ENCODE assay signal across 33 cellular contexts in genomic region chr9:97766610-97767009, GRCh38.
"Had no signal": no experiment of that assay in that cellular context is flagged by ENCODE, and none has a peak within 500 bp of the region (broad histone marks: within the 10 kb centered on the region; RNA-seq: fewer than 3 reads in every experiment).

No MANE protein-coding gene starts in this region.

- H3K9me3 Mint-ChIP-seq: activated CD4-positive, alpha-beta memory T cell treated with anti-CD3 and anti-CD28 coated beads, Interleukin-2, amount 10 ng/mL, durations not matched to agents 7 days and 5 days; activated CD4-positive, alpha-beta T cell treated with anti-CD3 and anti-CD28 coated beads, Interleukin-2, amount 10 ng/mL, durations not matched to agents 7 days and 5 days; activated T-cell treated with anti-CD3 and anti-CD28 coated beads, Interleukin-2, amount 50 U/mL, for 24 hours; activated T-helper 17 cell treated with anti-CD3 and anti-CD28 coated beads, Interleukin-2, amount 50 U/mL, for 72 hours; central memory CD8-positive, alpha-beta T cell; effector memory CD8-positive, alpha-beta T cell; T-helper 2 cell treated with Interferon-gamma antibody and Interleukin-4, amounts not matched to agents 5 μg/mL and 100 μg/mL, for 36 hours had no signal

- H3K9me3 ChIP-seq: esophagus muscularis mucosa, gastroesophageal sphincter, heart right ventricle had no signal

- H3K27ac ChIP-seq: brain microvascular endothelial cell, esophagus muscularis mucosa, gastroesophageal sphincter, heart right ventricle had no signal

- H3K36me3 Mint-ChIP-seq: activated naive CD8-positive, alpha-beta T cell had no signal

- DNase-seq: activated CD4-positive, alpha-beta memory T cell treated with anti-CD3 and anti-CD28 coated beads, Interleukin-2, amount 10 ng/mL, durations not matched to agents 7 days and 5 days; activated CD4-positive, alpha-beta T cell treated with anti-CD3 and anti-CD28 coated beads for 4 hours; activated CD4-positive, alpha-beta T cell treated with anti-CD3 and anti-CD28 coated beads, Interleukin-2, amount 10 ng/mL, durations not matched to agents 7 days and 5 days; activated CD4-positive, alpha-beta T cell treated with anti-CD3 and anti-CD28 coated beads, Interleukin-2, amount 50 U/mL, for 4 hours; activated CD4-positive, CD25-positive, alpha-beta regulatory T cell; activated CD4-positive, CD25-positive, alpha-beta regulatory T cell treated with anti-CD3 and anti-CD28 coated beads, Interleukin-2, amount 50 U/mL, for 72 hours; activated CD8-positive, alpha-beta memory T cell treated with anti-CD3 and anti-CD28 coated beads, Interleukin-2, amount 50 U/mL, for 48 hours; activated effector memory CD4-positive, alpha-beta T cell treated with Interleukin-2 at 50 U/mL for 16 hours; activated gamma-delta T cell treated with Interleukin-2 at 50 U/mL for 16 hours; activated naive CD4-positive, alpha-beta T cell treated with anti-CD3 and anti-CD28 coated beads, Interleukin-2, amount 50 U/mL, for 16 hours; activated naive CD4-positive, alpha-beta T cell treated with Interleukin-2 at 50 U/mL for 16 hours; activated T-cell treated with anti-CD3 and anti-CD28 coated beads for 4 hours; activated T-cell treated with anti-CD3 and anti-CD28 coated beads, Interleukin-2, amount 50 U/mL, for 24 hours; amniotic stem cell; anterior cingulate cortex; cortex of kidney; dermis blood vessel endothelial cell; effector CD4-positive, alpha-beta T cell; effector memory CD8-positive, alpha-beta T cell; erythroblast; foreskin melanocyte; heart right ventricle; T-helper 1 cell; T-helper 17 cell; T1000 had no signal

- H3K36me3 ChIP-seq: brain microvascular endothelial cell, esophagus muscularis mucosa, gastroesophageal sphincter, heart right ventricle had no signal

- H3K27ac Mint-ChIP-seq: activated CD4-positive, alpha-beta memory T cell treated with anti-CD3 and anti-CD28 coated beads, Interleukin-2, amount 10 ng/mL, durations not matched to agents 7 days and 5 days; activated CD4-positive, alpha-beta T cell treated with anti-CD3 and anti-CD28 coated beads, Interleukin-2, amount 10 ng/mL, durations not matched to agents 7 days and 5 days; activated naive CD8-positive, alpha-beta T cell; activated T-cell treated with anti-CD3 and anti-CD28 coated beads, Interleukin-2, amount 50 U/mL, for 24 hours; activated T-helper 17 cell treated with anti-CD3 and anti-CD28 coated beads, Interleukin-2, amount 50 U/mL, for 72 hours; effector memory CD8-positive, alpha-beta T cell; T-helper 17 cell; T-helper 2 cell treated with Interferon-gamma antibody and Interleukin-4, amounts not matched to agents 5 μg/mL and 100 μg/mL, for 36 hours had no signal

- H3K4me1 Mint-ChIP-seq: activated CD4-positive, alpha-beta memory T cell treated with anti-CD3 and anti-CD28 coated beads, Interleukin-2, amount 10 ng/mL, durations not matched to agents 7 days and 5 days; activated CD4-positive, alpha-beta T cell treated with anti-CD3 and anti-CD28 coated beads, Interleukin-2, amount 10 ng/mL, durations not matched to agents 7 days and 5 days; activated T-helper 17 cell treated with anti-CD3 and anti-CD28 coated beads, Interleukin-2, amount 50 U/mL, for 72 hours; central memory CD8-positive, alpha-beta T cell had no signal

- ATAC-seq: activated T-helper 17 cell treated with anti-CD3 and anti-CD28 coated beads, Interleukin-2, amount 50 U/mL, for 72 hours; effector memory CD8-positive, alpha-beta T cell; gastroesophageal sphincter; T-helper 17 cell had no signal

- FAIRE-seq: colon had no signal

- H3K4me3 Mint-ChIP-seq: activated CD4-positive, alpha-beta memory T cell treated with anti-CD3 and anti-CD28 coated beads, Interleukin-2, amount 10 ng/mL, durations not matched to agents 7 days and 5 days; activated CD4-positive, alpha-beta T cell treated with anti-CD3 and anti-CD28 coated beads, Interleukin-2, amount 10 ng/mL, durations not matched to agents 7 days and 5 days; activated naive CD8-positive, alpha-beta T cell; activated T-cell treated with anti-CD3 and anti-CD28 coated beads, Interleukin-2, amount 50 U/mL, for 24 hours; activated T-helper 17 cell treated with anti-CD3 and anti-CD28 coated beads, Interleukin-2, amount 50 U/mL, for 72 hours; central memory CD8-positive, alpha-beta T cell; effector memory CD8-positive, alpha-beta T cell; T-helper 17 cell; T-helper 2 cell treated with Interferon-gamma antibody and Interleukin-4, amounts not matched to agents 5 μg/mL and 100 μg/mL, for 36 hours had no signal

- H3K4me3 ChIP-seq: esophagus muscularis mucosa, gastroesophageal sphincter, heart right ventricle had no signal

- H3K4me1 ChIP-seq: esophagus muscularis mucosa, gastroesophageal sphincter, heart right ventricle had no signal
